8 cellular contexts compared by ENCODE assay signal in the genomic region with DNA sequence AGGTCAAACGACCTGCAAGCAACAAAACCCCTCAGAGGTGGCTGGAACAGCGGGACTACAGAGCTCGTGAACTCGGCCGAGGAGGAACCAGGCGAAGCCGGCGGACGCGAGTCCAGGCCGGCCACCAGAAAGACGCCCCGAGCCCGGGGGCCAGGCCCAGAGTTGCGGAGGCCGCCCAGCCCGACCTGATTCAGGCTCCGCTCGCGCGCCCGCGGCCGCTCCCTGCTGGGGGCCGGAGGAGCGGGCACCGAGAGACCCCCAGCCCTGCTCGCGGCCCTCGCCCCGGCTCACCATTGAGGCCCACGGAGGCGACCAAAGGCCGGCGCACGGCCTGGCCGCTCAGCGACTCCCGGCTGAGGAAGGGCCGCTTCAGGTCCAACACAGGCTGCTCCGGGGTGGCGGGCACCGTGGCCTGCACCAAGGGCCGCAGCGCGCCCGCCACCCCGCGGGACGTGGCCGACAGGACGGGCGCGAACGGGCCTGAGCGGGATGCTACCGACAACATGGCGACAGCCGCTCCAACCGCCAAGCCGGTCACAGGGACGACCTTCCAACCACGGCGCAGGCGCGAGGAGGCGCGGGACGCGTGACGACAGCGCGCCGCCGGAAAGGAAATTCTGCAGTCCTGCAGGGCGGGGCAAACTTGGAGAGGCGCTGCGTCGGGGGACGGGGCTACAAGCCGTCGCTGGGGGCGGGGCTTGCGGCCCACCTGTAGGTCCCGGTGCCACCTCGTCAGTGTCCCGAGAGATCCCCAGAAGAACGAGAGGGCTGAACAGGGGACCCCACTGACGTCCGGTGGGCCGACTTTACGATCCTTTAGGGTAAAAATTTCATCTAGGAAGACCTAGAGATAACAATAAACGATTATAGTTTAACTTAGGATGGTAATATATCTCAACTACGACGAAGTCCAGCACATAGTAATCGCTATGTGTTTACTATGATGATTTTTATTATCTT. TPM values are rescaled to one million over a fixed set of nuclear protein-coding genes. Genes with fewer than 3 reads are reported as not detected.
A peak's percentile ranks its signal among the peaks of the same experiment; 100 is the strongest.
DNase-seq lines count a peak whose midpoint lies in the region; ATAC-seq and TF ChIP-seq lines count a peak whose summit lies in the region.

A gene (minus strand): TSS at position 538 of the 960 bp plus-strand sequence. CDS start 33 bp downstream, at position 505.

- peak within 1 kb of the TSS; percentile 90 to 93 for H3K4me3 ChIP-seq in SK-N-SH (ENCODE audit: low read depth in 2 of 2, low read length in 1 of 2)

- H3K4me1 ChIP-seq in SK-N-SH (ENCODE audit: control insufficient read depth in 1 of 2, insufficient read depth in 2 of 2, low read depth in 1 of 2, low read length in 1 of 2), result peaks cover 0 to 11% of the 10 kb centered on the region in 2 experiments; a peak in 3 of 4 replicates

- peaks cover 37% of the 10 kb centered on the region for H4K20me1 ChIP-seq in SK-N-SH (ENCODE audit: insufficient read depth)

- peaks cover 0 to 4% of the 10 kb centered on the region in 2 experiments for H3K36me3 ChIP-seq in SK-N-SH (replicated peaks in 1 of 2; ENCODE audit: control insufficient read depth in 1 of 2, insufficient read depth in 2 of 2, low read length in 1 of 2)

- CTCF ChIA-PET in GM10248 (lab: Yijun Ruan, JAX) (interaction anchor here (1.1 kb wide), 1 partner anchor 50 kb away, joined by 3 read pairs; no protein-coding TSS in a partner anchor), SK-N-SH (lab: Yijun Ruan, JAX) (interaction anchor here (1.3 kb wide), 1 partner anchor 51 kb away, joined by 4 read pairs; no protein-coding TSS in a partner anchor)

- DNase-seq in GM10248 (ENCODE audit: extremely low spot score) (peak; percentile 95), NCI-H1092 (lab: John Stamatoyannopoulos, UW) (peak; percentile 89), SK-N-SH (peak; percentile 93), germinal center (ENCODE audit: low spot score) (peak; percentile 89), non-pigmented ciliary epithelial cell (ENCODE audit: low read depth) (peak; percentile 45), substantia nigra (lab: John Stamatoyannopoulos, UW) (peak; percentile 42 to 97 (median 90))
- peak; percentile 98 for DNase-seq in activated naive CD4-positive, alpha-beta T cell treated with anti-CD3 and anti-CD28 coated beads, Interleukin-2, amount 50 U/mL, for 16 hours

- peak within 1 kb of the TSS; percentile 98 for H2AFZ ChIP-seq in SK-N-SH (ENCODE audit: low read depth)

- 2% methylated on average over 17 of the region's 96 CpGs for WGBS in SK-N-SH (ENCODE audit: low lambda C conversion rate)

- H3K79me2 ChIP-seq in SK-N-SH (ENCODE audit: insufficient read depth), result peaks cover 52% of the 10 kb centered on the region

- peak within 1 kb of the TSS; percentile 99 for H3K9ac ChIP-seq in SK-N-SH

- peak; percentile 96 for ATAC-seq in HG02610 (IDR thresholded peaks at IDR 0.05; ENCODE audit: unreplicated experiment)

- no peaks in the 10 kb centered on the region for H3K9me3 ChIP-seq in SK-N-SH

- peak within 1 kb of the TSS; percentile 92 for H3K4me2 ChIP-seq in SK-N-SH

- H3K9me2 ChIP-seq in SK-N-SH, result no peaks in the 10 kb centered on the region

- peaks cover 13% of the 10 kb centered on the region; the same call in 1 of the 2 replicates for H3K27me3 ChIP-seq in SK-N-SH (ENCODE audit: insufficient read depth)

- TF ChIP-seq EP300 in SK-N-SH (IDR thresholded peaks at IDR 0.05; ENCODE audit: borderline replicate concordance in 1 of 2, low read depth in 1 of 2, low read length in 1 of 2), result no peak

- no peak for TF ChIP-seq RAD21 in SK-N-SH (IDR thresholded peaks at IDR 0.05; ENCODE audit: low read length)

- POLR2A ChIA-PET in GM10248 (lab: Yijun Ruan, JAX), result no interaction called here
- POLR2A ChIA-PET in SK-N-SH (lab: Yijun Ruan, JAX), result no interaction called here

- peak within 1 kb of the TSS; percentile 39 to 68 for H3K27ac ChIP-seq in SK-N-SH (ENCODE audit: low read depth in 2 of 2, low read length in 1 of 2)
- H3K27ac ChIP-seq in substantia nigra (ENCODE audit: low read depth, low read length, poor library complexity, severe bottlenecking), result peak within 1 kb of the TSS; percentile 69

- H3F3A ChIP-seq in SK-N-SH (replicated peaks; ENCODE audit: insufficient read depth), result no peaks in the 10 kb centered on the region

- no peak for TF ChIP-seq CTCF in GM10248 (IDR thresholded peaks at IDR 0.05; ENCODE audit: control extremely low read depth, extremely low read depth, low read depth, missing control alignments)
- TF ChIP-seq CTCF in SK-N-SH (IDR thresholded peaks at IDR 0.05), result no peak

TF ChIP-seq in SK-N-SH, 30 proteins besides CTCF, POLR2A, EP300 and RAD21:
- TF ChIP-seq NRF1 (IDR thresholded peaks at IDR 0.05; ENCODE audit: low read depth, low read length) (peak; percentile 84), POLR2AphosphoS5 (IDR thresholded peaks at IDR 0.05; ENCODE audit: low read depth, low read length) (no peak), ELF1 (IDR thresholded peaks at IDR 0.05) (0 out of 2 replicates have a peak, but pooled peaks have one; percentile 18), MXI1 (IDR thresholded peaks at IDR 0.05; ENCODE audit: low read depth, low read length) (peak; percentile 55; the same call in 1 of the 2 replicates), RFX5 (IDR thresholded peaks at IDR 0.05; ENCODE audit: low read length) (0 out of 2 replicates have a peak, but pooled peaks have one; percentile 13), GATA2 (CRISPR knock-in tag; IDR thresholded peaks at IDR 0.05) (no peak), SIN3A (IDR thresholded peaks at IDR 0.05; ENCODE audit: borderline replicate concordance, low read depth, low read length) (no peak), YY1 (IDR thresholded peaks at IDR 0.05; ENCODE audit: low read depth) (peak; percentile 74; the same call in 1 of the 2 replicates), GABPA (IDR thresholded peaks at IDR 0.05; ENCODE audit: low read depth) (peak; percentile 65), TAF1 (IDR thresholded peaks at IDR 0.05; ENCODE audit: borderline replicate concordance, low read depth, low read length) (no peak), NFIC (IDR thresholded peaks at IDR 0.05; ENCODE audit: borderline replicate concordance) (no peak), FOXJ3 (CRISPR knock-in tag; IDR thresholded peaks at IDR 0.05) (no peak)
- TF ChIP-seq, protein P1, sequence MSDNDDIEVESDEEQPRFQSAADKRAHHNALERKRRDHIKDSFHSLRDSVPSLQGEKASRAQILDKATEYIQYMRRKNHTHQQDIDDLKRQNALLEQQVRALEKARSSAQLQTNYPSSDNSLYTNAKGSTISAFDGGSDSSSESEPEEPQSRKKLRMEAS (IDR thresholded peaks at IDR 0.05; ENCODE audit: low read depth), result no peak
- TF ChIP-seq, protein P2, sequence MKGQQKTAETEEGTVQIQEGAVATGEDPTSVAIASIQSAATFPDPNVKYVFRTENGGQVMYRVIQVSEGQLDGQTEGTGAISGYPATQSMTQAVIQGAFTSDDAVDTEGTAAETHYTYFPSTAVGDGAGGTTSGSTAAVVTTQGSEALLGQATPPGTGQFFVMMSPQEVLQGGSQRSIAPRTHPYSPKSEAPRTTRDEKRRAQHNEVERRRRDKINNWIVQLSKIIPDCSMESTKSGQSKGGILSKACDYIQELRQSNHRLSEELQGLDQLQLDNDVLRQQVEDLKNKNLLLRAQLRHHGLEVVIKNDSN (IDR thresholded peaks at IDR 0.05; ENCODE audit: borderline replicate concordance, low read depth), result peak; percentile 46; the same call in 1 of the 2 replicates
- TF ChIP-seq, protein P3, sequence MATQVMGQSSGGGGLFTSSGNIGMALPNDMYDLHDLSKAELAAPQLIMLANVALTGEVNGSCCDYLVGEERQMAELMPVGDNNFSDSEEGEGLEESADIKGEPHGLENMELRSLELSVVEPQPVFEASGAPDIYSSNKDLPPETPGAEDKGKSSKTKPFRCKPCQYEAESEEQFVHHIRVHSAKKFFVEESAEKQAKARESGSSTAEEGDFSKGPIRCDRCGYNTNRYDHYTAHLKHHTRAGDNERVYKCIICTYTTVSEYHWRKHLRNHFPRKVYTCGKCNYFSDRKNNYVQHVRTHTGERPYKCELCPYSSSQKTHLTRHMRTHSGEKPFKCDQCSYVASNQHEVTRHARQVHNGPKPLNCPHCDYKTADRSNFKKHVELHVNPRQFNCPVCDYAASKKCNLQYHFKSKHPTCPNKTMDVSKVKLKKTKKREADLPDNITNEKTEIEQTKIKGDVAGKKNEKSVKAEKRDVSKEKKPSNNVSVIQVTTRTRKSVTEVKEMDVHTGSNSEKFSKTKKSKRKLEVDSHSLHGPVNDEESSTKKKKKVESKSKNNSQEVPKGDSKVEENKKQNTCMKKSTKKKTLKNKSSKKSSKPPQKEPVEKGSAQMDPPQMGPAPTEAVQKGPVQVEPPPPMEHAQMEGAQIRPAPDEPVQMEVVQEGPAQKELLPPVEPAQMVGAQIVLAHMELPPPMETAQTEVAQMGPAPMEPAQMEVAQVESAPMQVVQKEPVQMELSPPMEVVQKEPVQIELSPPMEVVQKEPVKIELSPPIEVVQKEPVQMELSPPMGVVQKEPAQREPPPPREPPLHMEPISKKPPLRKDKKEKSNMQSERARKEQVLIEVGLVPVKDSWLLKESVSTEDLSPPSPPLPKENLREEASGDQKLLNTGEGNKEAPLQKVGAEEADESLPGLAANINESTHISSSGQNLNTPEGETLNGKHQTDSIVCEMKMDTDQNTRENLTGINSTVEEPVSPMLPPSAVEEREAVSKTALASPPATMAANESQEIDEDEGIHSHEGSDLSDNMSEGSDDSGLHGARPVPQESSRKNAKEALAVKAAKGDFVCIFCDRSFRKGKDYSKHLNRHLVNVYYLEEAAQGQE (IDR thresholded peaks at IDR 0.05; ENCODE audit: low read depth, low read length), result no peak
- TF ChIP-seq, protein P4, sequence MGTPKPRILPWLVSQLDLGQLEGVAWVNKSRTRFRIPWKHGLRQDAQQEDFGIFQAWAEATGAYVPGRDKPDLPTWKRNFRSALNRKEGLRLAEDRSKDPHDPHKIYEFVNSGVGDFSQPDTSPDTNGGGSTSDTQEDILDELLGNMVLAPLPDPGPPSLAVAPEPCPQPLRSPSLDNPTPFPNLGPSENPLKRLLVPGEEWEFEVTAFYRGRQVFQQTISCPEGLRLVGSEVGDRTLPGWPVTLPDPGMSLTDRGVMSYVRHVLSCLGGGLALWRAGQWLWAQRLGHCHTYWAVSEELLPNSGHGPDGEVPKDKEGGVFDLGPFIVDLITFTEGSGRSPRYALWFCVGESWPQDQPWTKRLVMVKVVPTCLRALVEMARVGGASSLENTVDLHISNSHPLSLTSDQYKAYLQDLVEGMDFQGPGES (IDR thresholded peaks at IDR 0.05; ENCODE audit: low read depth, low read length), result no peak

RNA-seq across cellular contexts. Expression of the gene that starts here (rescaled TPM):
- 36.7 and 37.1 TPM in 2 replicates for polyA plus RNA-seq in SK-N-SH (2012; rRNA removed)
- 41.4 and 44.1 TPM in 2 replicates for polyA plus RNA-seq in SK-N-SH (2012; cell fraction: cytosol; rRNA removed)
- polyA plus RNA-seq in SK-N-SH (2012; cell fraction: nucleus; rRNA removed), result 15.4 and 18.2 TPM in 2 replicates

Comparison
In these comparisons a context has a peak if more than half of its experiments do, and no peak if none do; other contexts are left out.
1. Peak in every context shown above with its lines: DNase-seq, ATAC-seq, H3K4me3 ChIP-seq and H3K27ac ChIP-seq.
2. DNase-seq: peak in every context shown above with its lines; median percentile 98 in activated naive CD4-positive, alpha-beta T cell treated with anti-CD3 and anti-CD28 coated beads, Interleukin-2, amount 50 U/mL, for 16 hours; 95 in GM10248; 93 in SK-N-SH; 90 in substantia nigra; 89 in NCI-H1092; 89 in germinal center; 45 in non-pigmented ciliary epithelial cell.